ENCODE assay signal across 19 cellular contexts in genomic region chr16:15498427-15499175, GRCh38.
DNase-seq lines count a peak whose midpoint lies in the region; TF ChIP-seq lines count a peak whose summit lies in the region.
"Had no signal": no experiment of that assay in that cellular context is flagged by ENCODE, and none has a peak within 500 bp of the region (broad histone marks: within the 10 kb centered on the region; RNA-seq: fewer than 3 reads in every experiment).

No MANE protein-coding gene starts in this region.

- POLR2A ChIA-PET in MCF 10A (lab: Yijun Ruan, JAX): no interaction called here

- H3K27me3 ChIP-seq in mammary epithelial cell (ENCODE audit: insufficient read depth, low read length) (no peaks in the 10 kb centered on the region), NT2/D1 (ENCODE audit: insufficient read depth, insufficient read length) (no peaks in the 10 kb centered on the region), sigmoid colon (no peaks in the 10 kb centered on the region)

- DNase-seq in MCF 10A (ENCODE audit: unreplicated experiment) (peak; percentile 20), mammary epithelial cell (no peak), NT2/D1 (ENCODE audit: low read depth, low spot score) (no peak), fibroblast of gingiva (ENCODE audit: low read depth) (peak; percentile 64), posterior vena cava (ENCODE audit: low spot score) (peak; percentile 74), sigmoid colon (no peak), globus pallidus (ENCODE audit: low spot score) (no peak), ureter (ENCODE audit: low spot score) (no peak)
- DNase-seq: activated CD4-positive, alpha-beta T cell treated with anti-CD3 and anti-CD28 coated beads for 48 hours; activated naive CD4-positive, alpha-beta T cell treated with anti-CD3 and anti-CD28 coated beads, Interleukin-2, amount 50 U/mL, for 16 hours; central memory CD4-positive, alpha-beta T cell; endodermal cell; kidney; NCI-H1092 treated with DMSO at 0.1 percent for 48 hours; small intestine; trophoblast cell had no signal

- no peak overlapping the region for H3K4me3 Mint-ChIP-seq in MCF 10A (ENCODE audit: unreplicated experiment)
- H3K4me3 Mint-ChIP-seq: endodermal cell; mesothelial cell of epicardium; stimulated activated effector memory CD8-positive, alpha-beta T cell treated with anti-CD3 and anti-CD28 coated beads, Interleukin-12 subunit alpha, Interleukin-12 subunit beta, amount 100 ng/mL, for 72 hours had no signal

- CTCF ChIA-PET in MCF 10A (lab: Yijun Ruan, JAX): interaction anchor here (1.0 kb wide), 1 partner anchor 11 kb away, joined by 3 read pairs; no protein-coding TSS in a partner anchor
- CTCF ChIA-PET in mammary epithelial cell (lab: Charles Lee; ENCODE audit: low non-redundant PET): no interaction called here

- intact Hi-C loops in MCF 10A (cut with micrococcal nuclease) (no loop called here), mammary epithelial cell (cut with micrococcal nuclease) (no loop called here), posterior vena cava (cut with DNase I) (no loop called here), sigmoid colon (cut with DNase I) (no loop called here)

- peaks cover 8% of the 10 kb centered on the region for H3K4me1 Mint-ChIP-seq in MCF 10A (ENCODE audit: insufficient read depth, unreplicated experiment)
- H3K4me1 Mint-ChIP-seq: mesothelial cell of epicardium had no signal

- H3K27me3 Mint-ChIP-seq in MCF 10A (ENCODE audit: insufficient read depth, unreplicated experiment): no peaks in the 10 kb centered on the region

- BruUV-seq in MCF 10A (replicated peaks; lab: Mats Ljungman, UMichigan) (no TSS peak), mammary epithelial cell (replicated peaks; lab: Mats Ljungman, UMichigan) (no TSS peak)

- no peak overlapping the region for H3K4me2 ChIP-seq in mammary epithelial cell (ENCODE audit: insufficient read depth, low read depth, low read length)

- H4K20me1 ChIP-seq in mammary epithelial cell (ENCODE audit: insufficient read depth, low read length): no peaks in the 10 kb centered on the region

- dilution Hi-C loops in mammary epithelial cell (cut with HindIII; ENCODE audit: low sequenced_read_pairs): no loop called here

- in situ Hi-C loops in mammary epithelial cell (cut with MboI; ENCODE audit: low sequenced_read_pairs in 2 of 2): no loop called here

- H3K9ac ChIP-seq in mammary epithelial cell (ENCODE audit: insufficient read depth, low read length) (no peak overlapping the region), NT2/D1 (ENCODE audit: insufficient read length, low read depth) (peak overlapping the region; percentile 5)

- H3K36me3 ChIP-seq in mammary epithelial cell (ENCODE audit: insufficient read depth, low read length) (no peaks in the 10 kb centered on the region), NT2/D1 (ENCODE audit: insufficient read depth, insufficient read length, low read length) (no peaks in the 10 kb centered on the region), sigmoid colon (no peaks in the 10 kb centered on the region)
- H3K36me3 ChIP-seq: HAP-1 had no signal

- no peak overlapping the region for H3K27ac ChIP-seq in mammary epithelial cell (ENCODE audit: insufficient read depth, low read depth, low read length)
- H3K27ac ChIP-seq in sigmoid colon: peak overlapping the region in 2 of 4 donors; percentile 17 to 28

- H3K4me1 ChIP-seq in mammary epithelial cell (ENCODE audit: insufficient read depth, low read length) (no peaks in the 10 kb centered on the region), NT2/D1 (ENCODE audit: insufficient read depth, insufficient read length) (peaks cover 13% of the 10 kb centered on the region), sigmoid colon (peaks cover 0 to 7% (median 1%) of the 10 kb centered on the region in 4 donors)
- H3K4me1 ChIP-seq: HAP-1 had no signal

- H3K4me3 ChIP-seq in mammary epithelial cell (replicated peaks in 1 of 3; ENCODE audit: insufficient read depth in 1 of 3, low read depth in 2 of 3, low read length in 3 of 3) (no peak overlapping the region), NT2/D1 (ENCODE audit: insufficient read length, low read depth) (no peak overlapping the region), sigmoid colon (no peak overlapping the region)
- H3K4me3 ChIP-seq: HAP-1 had no signal

- TF ChIP-seq CTCF in MCF 10A (IDR thresholded peaks at IDR 0.05; ENCODE audit: unreplicated experiment) (no peak), mammary epithelial cell (conservative IDR thresholded peaks at IDR 0.05 in 1 of 2, IDR thresholded peaks at IDR 0.05 in 1 of 2; ENCODE audit: extremely low read depth in 1 of 2, insufficient read depth in 1 of 2, low read depth in 1 of 2, low read length in 2 of 2) (no peak), sigmoid colon (IDR thresholded peaks at IDR 0.05) (no peak)

- WGBS in mammary epithelial cell (ENCODE audit: low coverage, missing lambda C conversion rate): 43% methylated on average over 2 of the region's 2 CpGs
- WGBS in sigmoid colon, 2 donors: 71 to 78% methylated on average over 2 of the region's 2 CpGs

- H2AFZ ChIP-seq in mammary epithelial cell (ENCODE audit: low read depth, low read length): no peak overlapping the region

- no peaks in the 10 kb centered on the region for H3K9me3 ChIP-seq in mammary epithelial cell (replicated peaks; ENCODE audit: insufficient read depth, low read length)
- H3K9me3 ChIP-seq in NT2/D1 (ENCODE audit: insufficient read depth, low read length): no peaks in the 10 kb centered on the region
- no peaks in the 10 kb centered on the region for H3K9me3 ChIP-seq in sigmoid colon
- H3K9me3 ChIP-seq: HAP-1 had no signal

- H3K79me2 ChIP-seq in mammary epithelial cell (ENCODE audit: insufficient read depth, low read length): no peaks in the 10 kb centered on the region

- no peak for TF ChIP-seq EP300 in sigmoid colon (IDR thresholded peaks at IDR 0.05)

- H3K36me3 Mint-ChIP-seq in MCF 10A (ENCODE audit: insufficient read depth, unreplicated experiment): no peaks in the 10 kb centered on the region
- H3K36me3 Mint-ChIP-seq: mesothelial cell of epicardium; stimulated activated effector memory CD8-positive, alpha-beta T cell treated with anti-CD3 and anti-CD28 coated beads, Interleukin-12 subunit alpha, Interleukin-12 subunit beta, amount 100 ng/mL, for 72 hours had no signal

- TF ChIP-seq POLR2A in sigmoid colon (IDR thresholded peaks at IDR 0.05): no peak

- H3K27ac Mint-ChIP-seq in MCF 10A (ENCODE audit: low read depth, unreplicated experiment): no peak overlapping the region
- H3K27ac Mint-ChIP-seq: endodermal cell; mesothelial cell of epicardium; stimulated activated effector memory CD8-positive, alpha-beta T cell treated with anti-CD3 and anti-CD28 coated beads, Interleukin-12 subunit alpha, Interleukin-12 subunit beta, amount 100 ng/mL, for 72 hours had no signal

- H3K9me3 Mint-ChIP-seq in MCF 10A (ENCODE audit: unreplicated experiment): no peaks in the 10 kb centered on the region
- H3K9me3 Mint-ChIP-seq: endodermal cell; mesothelial cell of epicardium; stimulated activated effector memory CD8-positive, alpha-beta T cell treated with anti-CD3 and anti-CD28 coated beads, Interleukin-12 subunit alpha, Interleukin-12 subunit beta, amount 100 ng/mL, for 72 hours had no signal

Comparison
In these comparisons a context has a peak if more than half of its experiments do, and no peak if none do; other contexts are left out.
1. DNase-seq: peak in MCF 10A (single experiment), fibroblast of gingiva (single experiment) and posterior vena cava (single experiment); none in mammary epithelial cell (single experiment), NT2/D1 (single experiment), sigmoid colon (single experiment), globus pallidus (single experiment) and ureter (single experiment).